19 cellular contexts compared by ENCODE assay signal in the genomic region with DNA sequence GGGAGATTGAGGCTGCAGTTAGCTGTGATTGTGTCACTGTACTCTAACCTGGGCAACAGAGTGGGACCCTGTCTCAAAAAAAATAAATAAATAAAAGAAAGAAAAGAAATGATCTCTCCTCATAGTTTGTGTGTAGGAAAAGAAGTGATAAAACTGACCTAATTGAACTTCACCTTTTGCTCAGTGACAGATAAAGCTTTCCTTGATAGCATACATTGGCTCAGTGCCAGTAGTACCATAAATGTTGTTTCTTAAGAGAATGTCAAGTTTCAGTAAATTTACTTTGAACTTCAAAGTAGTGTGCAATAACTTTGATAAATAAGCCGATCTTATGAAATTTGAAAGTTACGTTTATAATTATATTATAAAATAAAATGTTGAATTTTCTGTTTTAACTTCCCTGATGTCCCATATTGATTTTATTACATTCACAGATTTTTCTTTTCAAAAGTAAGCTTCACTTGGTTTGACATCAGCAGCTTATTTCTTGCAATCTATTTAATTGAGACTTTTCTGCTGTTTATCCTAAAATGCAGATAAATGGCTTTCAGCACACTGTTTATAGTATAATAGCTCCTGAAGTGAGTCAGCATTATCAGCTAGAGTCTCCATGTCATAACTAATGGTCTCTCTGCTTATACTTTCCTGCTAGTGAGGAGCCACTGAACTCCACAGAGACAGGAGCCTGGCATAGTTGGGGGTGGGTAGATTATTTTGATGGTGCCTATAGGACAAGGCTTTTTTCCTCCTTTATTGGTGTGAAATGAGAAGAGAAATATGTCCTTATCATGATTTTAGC.
DNase-seq lines count a peak whose midpoint lies in the region; ATAC-seq, FAIRE-seq and TF ChIP-seq lines count a peak whose summit lies in the region.
"Had no signal": no experiment of that assay in that cellular context is flagged by ENCODE, and none has a peak within 500 bp of the region (broad histone marks: within the 10 kb centered on the region; RNA-seq: fewer than 3 reads in every experiment).

No MANE protein-coding gene starts in this region.

- H4K20me1 ChIP-seq in DND-41 (ENCODE audit: insufficient read depth, low read length) = no peaks in the 10 kb centered on the region
- no peaks in the 10 kb centered on the region for H4K20me1 ChIP-seq in endothelial cell of umbilical vein (replicated peaks; ENCODE audit: control insufficient read depth, extremely low read depth, insufficient read depth, low read length)
- H4K20me1 ChIP-seq in osteoblast (ENCODE audit: insufficient read depth, low read length) = no peaks in the 10 kb centered on the region
- H4K20me1 ChIP-seq: BLaER1 had no signal

- no peaks in the 10 kb centered on the region for H3K9me1 ChIP-seq in endothelial cell of umbilical vein (replicated peaks; ENCODE audit: control insufficient read depth, extremely low read depth, insufficient read depth, low read length)

- peaks cover 15% of the 10 kb centered on the region for H3K4me1 Mint-ChIP-seq in stimulated activated naive CD8-positive, alpha-beta T cell treated with anti-CD3 and anti-CD28 coated beads, Interleukin-15, amount 100 ng/mL, for 72 hours
- H3K4me1 Mint-ChIP-seq in osteocyte (ENCODE audit: unreplicated experiment) = peaks cover 8% of the 10 kb centered on the region

- H3K4me1 ChIP-seq in DND-41 (ENCODE audit: insufficient read depth, low read length) (peaks cover 98% of the 10 kb centered on the region), endothelial cell of umbilical vein (ENCODE audit: control insufficient read depth, extremely low read depth, insufficient read depth, low read length) (no peaks in the 10 kb centered on the region), osteoblast (ENCODE audit: insufficient read depth, low read length) (no peaks in the 10 kb centered on the region)
- H3K4me1 ChIP-seq: sigmoid colon had no signal

- H3K36me3 ChIP-seq in DND-41 (ENCODE audit: insufficient read depth, low read length) (no peaks in the 10 kb centered on the region), endothelial cell of umbilical vein (ENCODE audit: control insufficient read depth in 2 of 2, extremely low read depth in 1 of 2, insufficient read depth in 2 of 2, low read length in 2 of 2) (no peaks in the 10 kb centered on the region), osteoblast (ENCODE audit: insufficient read depth, low read length) (no peaks in the 10 kb centered on the region)
- H3K36me3 ChIP-seq: BLaER1, sigmoid colon had no signal

- no TSS peak for BruUV-seq in endothelial cell of umbilical vein (replicated peaks; lab: Mats Ljungman, UMichigan)

- peak overlapping the region; percentile 55 for H3K9ac ChIP-seq in DND-41 (ENCODE audit: low read depth, low read length)
- no peak overlapping the region for H3K9ac ChIP-seq in endothelial cell of umbilical vein (replicated peaks; ENCODE audit: extremely low read depth, insufficient read depth, low read length)
- H3K9ac ChIP-seq: BLaER1 had no signal

- H3K4me2 ChIP-seq in DND-41 (ENCODE audit: insufficient read depth, low read length) (peak overlapping the region; percentile 65), endothelial cell of umbilical vein (ENCODE audit: insufficient read depth, low read length) (no peak overlapping the region), osteoblast (ENCODE audit: insufficient read depth, low read length) (no peak overlapping the region)
- H3K4me2 ChIP-seq: BLaER1 had no signal

- POLR2A ChIA-PET in endothelial cell of umbilical vein (lab: Charles Lee) = no interaction called here

- no peak for ATAC-seq in DND-41 (ENCODE audit: insufficient read depth, low read depth)
- no peak for ATAC-seq in stimulated activated naive CD8-positive, alpha-beta T cell treated with anti-CD3 and anti-CD28 coated beads, Interleukin-15, amount 100 ng/mL, for 72 hours
- ATAC-seq: Panc1; stimulated activated naive B cell treated with anti-CD40 and anti-IgM and Interleukin-4, amounts not matched to agents 10 μg/mL and 1 μg/mL and 100 μg/mL, for 72 hours; WTC11 had no signal

- FAIRE-seq in endothelial cell of umbilical vein (lab: Jason Lieb, UNC) = no peak

- H3K9me3 ChIP-seq in DND-41 (ENCODE audit: insufficient read depth, low read length, severe bottlenecking) (no peaks in the 10 kb centered on the region), endothelial cell of umbilical vein (replicated peaks; ENCODE audit: control insufficient read depth, insufficient read depth, low read length) (no peaks in the 10 kb centered on the region), osteoblast (ENCODE audit: low read depth, low read length) (no peaks in the 10 kb centered on the region)
- H3K9me3 ChIP-seq: BLaER1, sigmoid colon had no signal

- peak overlapping the region; percentile 94 for H3K27ac ChIP-seq in DND-41 (ENCODE audit: low read length)
- no peak overlapping the region for H3K27ac ChIP-seq in endothelial cell of umbilical vein (ENCODE audit: insufficient read depth, low read depth, low read length)
- no peak overlapping the region for H3K27ac ChIP-seq in osteoblast (ENCODE audit: low read depth, low read length)
- H3K27ac ChIP-seq: BLaER1, dorsolateral prefrontal cortex, sigmoid colon had no signal

- CTCF ChIA-PET in endothelial cell of umbilical vein (lab: Charles Lee) = no interaction called here

- no peaks in the 10 kb centered on the region for H3K9me3 Mint-ChIP-seq in stimulated activated naive CD8-positive, alpha-beta T cell treated with anti-CD3 and anti-CD28 coated beads, Interleukin-15, amount 100 ng/mL, for 72 hours
- H3K9me3 Mint-ChIP-seq in osteocyte (ENCODE audit: unreplicated experiment) = no peaks in the 10 kb centered on the region
- H3K9me3 Mint-ChIP-seq: H9; stimulated activated naive B cell treated with anti-CD40 and anti-IgM and Interleukin-4, amounts not matched to agents 10 μg/mL and 1 μg/mL and 100 μg/mL, for 72 hours; WTC11 had no signal

- no peak for TF ChIP-seq CTCF in DND-41 (IDR thresholded peaks at IDR 0.05; ENCODE audit: borderline replicate concordance, extremely low read depth, low read length, poor library complexity, severe bottlenecking)
- no peak for TF ChIP-seq CTCF in endothelial cell of umbilical vein (IDR thresholded peaks at IDR 0.05; ENCODE audit: extremely low read depth in 1 of 2, insufficient read depth in 1 of 2, low read depth in 1 of 2, low read length in 2 of 2)
- no peak for TF ChIP-seq CTCF in osteoblast (IDR thresholded peaks at IDR 0.05; ENCODE audit: extremely low read depth, low read depth, low read length)
- TF ChIP-seq CTCF in osteocyte (IDR thresholded peaks at IDR 0.05) = no peak

- H3K36me3 Mint-ChIP-seq in osteocyte (ENCODE audit: unreplicated experiment) = no peaks in the 10 kb centered on the region
- H3K36me3 Mint-ChIP-seq: stimulated activated naive B cell treated with anti-CD40 and anti-IgM and Interleukin-4, amounts not matched to agents 10 μg/mL and 1 μg/mL and 100 μg/mL, for 72 hours; WTC11 had no signal

- H3K27me3 ChIP-seq in DND-41 (ENCODE audit: insufficient read depth, low read length, poor library complexity) = no peaks in the 10 kb centered on the region
- no peaks in the 10 kb centered on the region for H3K27me3 ChIP-seq in endothelial cell of umbilical vein (ENCODE audit: control insufficient read depth in 2 of 2, insufficient read depth in 2 of 2, low read length in 2 of 2)
- H3K27me3 ChIP-seq in osteoblast (ENCODE audit: insufficient read depth, low read length) = no peaks in the 10 kb centered on the region
- H3K27me3 ChIP-seq: BLaER1, dorsolateral prefrontal cortex, sigmoid colon had no signal

- H3K27me3 Mint-ChIP-seq in stimulated activated naive CD8-positive, alpha-beta T cell treated with anti-CD3 and anti-CD28 coated beads, Interleukin-15, amount 100 ng/mL, for 72 hours = peaks cover 6% of the 10 kb centered on the region
- no peaks in the 10 kb centered on the region for H3K27me3 Mint-ChIP-seq in osteocyte (ENCODE audit: unreplicated experiment)
- H3K27me3 Mint-ChIP-seq: stimulated activated naive B cell treated with anti-CD40 and anti-IgM and Interleukin-4, amounts not matched to agents 10 μg/mL and 1 μg/mL and 100 μg/mL, for 72 hours had no signal

- dilution Hi-C loops in endothelial cell of umbilical vein (cut with MboI; ENCODE audit: extremely low pct_ligation_motif_present, low sequenced_read_pairs) = no loop called here

- no peak overlapping the region for H3K4me3 Mint-ChIP-seq in stimulated activated naive CD8-positive, alpha-beta T cell treated with anti-CD3 and anti-CD28 coated beads, Interleukin-15, amount 100 ng/mL, for 72 hours
- no peak overlapping the region for H3K4me3 Mint-ChIP-seq in osteocyte (ENCODE audit: unreplicated experiment)
- H3K4me3 Mint-ChIP-seq: H9; stimulated activated naive B cell treated with anti-CD40 and anti-IgM and Interleukin-4, amounts not matched to agents 10 μg/mL and 1 μg/mL and 100 μg/mL, for 72 hours; WTC11 had no signal

- DNase-seq in DND-41 (no peak), NCI-H226 (peak; percentile 33), endothelial cell of umbilical vein (ENCODE audit: low read depth, low spot score) (peak; percentile 34), osteoblast (ENCODE audit: insufficient read length, low spot score, missing footprints) (peak; percentile 63), HuH-7 (ENCODE audit: low spot score) (no peak), osteocyte (ENCODE audit: extremely low spot score, unreplicated experiment) (no peak)
- no peak for DNase-seq in stimulated activated naive CD8-positive, alpha-beta T cell treated with anti-CD3 and anti-CD28 coated beads, Interleukin-15, amount 100 ng/mL, for 72 hours
- DNase-seq: activated gamma-delta T cell; dorsolateral prefrontal cortex; foreskin fibroblast; H9; NCI-H1417 treated with DMSO at 0.1 percent for 48 hours; NCI-H510A treated with DMSO at 0.1 percent for 48 hours; sigmoid colon; stimulated activated naive B cell treated with anti-CD40 and anti-IgM and Interleukin-4, amounts not matched to agents 10 μg/mL and 1 μg/mL and 100 μg/mL, for 72 hours; SW 1271 had no signal

- peaks cover 72% of the 10 kb centered on the region for H3K79me2 ChIP-seq in DND-41 (ENCODE audit: insufficient read depth, low read length)
- H3K79me2 ChIP-seq in endothelial cell of umbilical vein (ENCODE audit: control insufficient read depth, insufficient read depth, low read length) = no peaks in the 10 kb centered on the region
- H3K79me2 ChIP-seq in osteoblast (ENCODE audit: insufficient read depth, low read length) = no peaks in the 10 kb centered on the region

- H3K4me3 ChIP-seq in DND-41 (ENCODE audit: low read depth in 1 of 2, low read length in 2 of 2) (peak overlapping the region in 1 of 2 experiments; percentile 21; a peak in 1 of 4 replicates), endothelial cell of umbilical vein (replicated peaks in 1 of 3; ENCODE audit: insufficient read depth in 1 of 3, low read depth in 1 of 3, low read length in 3 of 3) (no peak overlapping the region), osteoblast (ENCODE audit: insufficient read depth, low read length) (no peak overlapping the region)
- H3K4me3 ChIP-seq: BLaER1, dorsolateral prefrontal cortex, sigmoid colon had no signal

- H3K27ac Mint-ChIP-seq in stimulated activated naive CD8-positive, alpha-beta T cell treated with anti-CD3 and anti-CD28 coated beads, Interleukin-15, amount 100 ng/mL, for 72 hours = no peak overlapping the region
- no peak overlapping the region for H3K27ac Mint-ChIP-seq in osteocyte (ENCODE audit: unreplicated experiment)
- H3K27ac Mint-ChIP-seq: H9; stimulated activated naive B cell treated with anti-CD40 and anti-IgM and Interleukin-4, amounts not matched to agents 10 μg/mL and 1 μg/mL and 100 μg/mL, for 72 hours; WTC11 had no signal

- no peak overlapping the region for H2AFZ ChIP-seq in DND-41 (ENCODE audit: low read depth, low read length)
- peak overlapping the region; percentile 84 for H2AFZ ChIP-seq in endothelial cell of umbilical vein (ENCODE audit: low read depth, low read length)
- H2AFZ ChIP-seq in osteoblast (ENCODE audit: low read length) = peak overlapping the region; percentile 56

- intact Hi-C loops in endothelial cell of umbilical vein (cut with micrococcal nuclease) = no loop called here

- no peak for TF ChIP-seq POLR2A in endothelial cell of umbilical vein (IDR thresholded peaks at IDR 0.05; ENCODE audit: low read depth, low read length)

Comparison
In these comparisons a context has a peak if more than half of its experiments do, and no peak if none do; other contexts are left out.
1. DNase-seq: peak in NCI-H226 (single experiment), endothelial cell of umbilical vein (single experiment) and osteoblast (single experiment); none in DND-41 (single experiment), HuH-7 (single experiment), stimulated activated naive CD8-positive, alpha-beta T cell treated with anti-CD3 and anti-CD28 coated beads, Interleukin-15, amount 100 ng/mL, for 72 hours (0 of 2) and osteocyte (single experiment).